34 cellular contexts compared by ENCODE assay signal in the genomic region with DNA sequence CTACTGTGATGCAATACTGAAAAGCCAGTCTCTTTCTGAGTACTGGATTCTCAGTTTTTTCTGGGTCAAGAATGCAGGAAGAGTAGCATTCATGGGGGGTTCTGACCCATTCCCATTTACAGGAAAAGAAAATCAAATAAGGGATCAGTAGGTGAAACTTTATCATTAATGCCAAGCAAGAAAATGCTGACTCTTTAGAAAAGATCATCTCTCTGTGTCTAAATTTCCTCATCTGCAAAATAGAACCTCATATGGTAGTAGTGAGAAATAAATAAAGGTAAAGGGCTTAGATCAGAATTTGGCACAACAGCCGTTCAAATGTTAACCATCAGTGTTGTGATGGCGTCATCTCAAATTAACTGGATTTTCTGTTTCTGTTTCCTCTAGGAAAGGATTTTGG.
"Had no signal": no experiment of that assay in that cellular context is flagged by ENCODE, and none has a peak within 500 bp of the region (broad histone marks: within the 10 kb centered on the region; RNA-seq: fewer than 3 reads in every experiment).

No MANE protein-coding gene starts in this region.

- H3K27ac ChIP-seq: adrenal gland, body of pancreas, brain microvascular endothelial cell, breast epithelium, VCaP had no signal

- H3K4me3 ChIP-seq: adrenal gland, body of pancreas, breast epithelium had no signal

- H3K36me3 ChIP-seq: adrenal gland, brain microvascular endothelial cell, breast epithelium had no signal

- H3K4me1 ChIP-seq: adrenal gland, body of pancreas, breast epithelium had no signal

- H3K27me3 Mint-ChIP-seq: activated B cell treated with CpG ODN at 0.5 μM for 24 hours; activated CD4-positive, alpha-beta memory T cell treated with anti-CD3 and anti-CD28 coated beads for 36 hours; activated CD4-positive, alpha-beta T cell treated with anti-CD3 and anti-CD28 coated beads, Interleukin-2, amount 10 ng/mL, durations not matched to agents 24 days and 14 days; activated CD8-positive, alpha-beta T cell treated with anti-CD3 and anti-CD28 coated beads for 36 hours; activated naive CD8-positive, alpha-beta T cell treated with anti-CD3 and anti-CD28 coated beads for 36 hours had no signal

- H3K36me3 Mint-ChIP-seq: activated CD4-positive, alpha-beta memory T cell treated with anti-CD3 and anti-CD28 coated beads for 36 hours; activated naive CD8-positive, alpha-beta T cell treated with anti-CD3 and anti-CD28 coated beads for 36 hours had no signal

- H3K27ac Mint-ChIP-seq: activated B cell treated with CpG ODN at 0.5 μM for 24 hours; activated CD4-positive, alpha-beta memory T cell treated with anti-CD3 and anti-CD28 coated beads for 36 hours; activated CD4-positive, alpha-beta T cell treated with anti-CD3 and anti-CD28 coated beads, Interleukin-2, amount 10 ng/mL, durations not matched to agents 24 days and 14 days; activated CD8-positive, alpha-beta T cell treated with anti-CD3 and anti-CD28 coated beads for 36 hours; activated naive CD4-positive, alpha-beta T cell treated with anti-CD3 and anti-CD28 coated beads, Interleukin-2, amount 50 U/mL, for 72 hours; activated naive CD8-positive, alpha-beta T cell treated with anti-CD3 and anti-CD28 coated beads for 36 hours; activated T-helper 2 cell treated with anti-CD3 and anti-CD28 coated beads, Interferon-gamma antibody, Interleukin-2, Interleukin-4, amounts not matched to agents 10 μg/mL and 5 μg/mL and 100 μg/mL, durations not matched to agents 14 hours and 24 hours and 36 hours; T-helper 1 cell treated with Interleukin-12 subunit alpha and Interleukin-12 subunit beta and Interleukin-4 antibody, amounts not matched to agents 30 μg/mL and 1 μg/mL, for 36 hours; T-helper 2 cell treated with Interferon-gamma antibody and Interleukin-4, amounts not matched to agents 5 μg/mL and 100 μg/mL, for 36 hours had no signal

- H3K9me3 ChIP-seq: adrenal gland, body of pancreas, breast epithelium had no signal

- ATAC-seq: activated CD8-positive, alpha-beta T cell treated with anti-CD3 and anti-CD28 coated beads for 36 hours; activated naive CD4-positive, alpha-beta T cell treated with anti-CD3 and anti-CD28 coated beads, Interleukin-2, amount 50 U/mL, for 72 hours; body of pancreas had no signal

- H3K9me3 Mint-ChIP-seq: activated CD4-positive, alpha-beta memory T cell treated with anti-CD3 and anti-CD28 coated beads for 36 hours; activated CD4-positive, alpha-beta T cell treated with anti-CD3 and anti-CD28 coated beads, Interleukin-2, amount 10 ng/mL, durations not matched to agents 24 days and 14 days; activated CD8-positive, alpha-beta T cell treated with anti-CD3 and anti-CD28 coated beads for 36 hours; activated naive CD8-positive, alpha-beta T cell treated with anti-CD3 and anti-CD28 coated beads for 36 hours; T-helper 2 cell treated with Interferon-gamma antibody and Interleukin-4, amounts not matched to agents 5 μg/mL and 100 μg/mL, for 36 hours had no signal

- FAIRE-seq: astrocyte, TTC549 had no signal

- H3K4me1 Mint-ChIP-seq: activated B cell treated with CpG ODN at 0.5 μM for 24 hours; activated CD4-positive, alpha-beta T cell treated with anti-CD3 and anti-CD28 coated beads, Interleukin-2, amount 10 ng/mL, durations not matched to agents 24 days and 14 days; activated naive CD8-positive, alpha-beta T cell treated with anti-CD3 and anti-CD28 coated beads for 36 hours had no signal

- H3K27me3 ChIP-seq: adrenal gland, body of pancreas, brain microvascular endothelial cell, breast epithelium had no signal

- DNase-seq: activated B cell treated with CpG ODN at 0.5 μM for 24 hours; activated CD4-positive, alpha-beta memory T cell treated with anti-CD3 and anti-CD28 coated beads for 36 hours; activated CD4-positive, alpha-beta T cell treated with anti-CD3 and anti-CD28 coated beads for 4 hours; activated CD4-positive, alpha-beta T cell treated with anti-CD3 and anti-CD28 coated beads, Interleukin-2, amount 10 ng/mL, durations not matched to agents 24 days and 14 days; activated CD4-positive, alpha-beta T cell treated with anti-CD3 and anti-CD28 coated beads, Interleukin-2, amount 50 U/mL, for 1 hour; activated CD4-positive, alpha-beta T cell treated with anti-CD3 and anti-CD28 coated beads, Interleukin-2, amount 50 U/mL, for 4 hours; activated CD4-positive, CD25-positive, alpha-beta regulatory T cell treated with anti-CD3 and anti-CD28 coated beads, Interleukin-2, amount 50 U/mL, for 72 hours; activated CD8-positive, alpha-beta memory T cell treated with anti-CD3 and anti-CD28 coated beads, Interleukin-2, amount 50 U/mL, for 4 hours; activated CD8-positive, alpha-beta T cell treated with anti-CD3 and anti-CD28 coated beads for 36 hours; activated effector memory CD4-positive, alpha-beta T cell treated with Interleukin-2 at 50 U/mL for 16 hours; activated gamma-delta T cell; activated naive CD4-positive, alpha-beta T cell treated with anti-CD3 and anti-CD28 coated beads, Interleukin-2, amount 50 U/mL, for 16 hours; activated naive CD4-positive, alpha-beta T cell treated with Interleukin-2 at 50 U/mL for 16 hours; activated naive CD8-positive, alpha-beta T cell treated with anti-CD3 and anti-CD28 coated beads for 36 hours; activated T-cell treated with anti-CD3 and anti-CD28 coated beads for 4 hours; activated T-cell treated with anti-CD3 and anti-CD28 coated beads, Interleukin-2, amount 50 U/mL, for 1 hour; activated T-cell treated with anti-CD3 and anti-CD28 coated beads, Interleukin-2, amount 50 U/mL, for 48 hours; adrenal gland; amniotic stem cell; aorta; body of pancreas; brain microvascular endothelial cell; central memory CD4-positive, alpha-beta T cell; T-helper 1 cell; T-helper 2 cell; T-helper 9 cell had no signal

- H3K4me3 Mint-ChIP-seq: activated B cell treated with CpG ODN at 0.5 μM for 24 hours; activated CD4-positive, alpha-beta memory T cell treated with anti-CD3 and anti-CD28 coated beads for 36 hours; activated CD4-positive, alpha-beta T cell treated with anti-CD3 and anti-CD28 coated beads, Interleukin-2, amount 10 ng/mL, durations not matched to agents 24 days and 14 days; activated CD8-positive, alpha-beta T cell treated with anti-CD3 and anti-CD28 coated beads for 36 hours; activated naive CD8-positive, alpha-beta T cell treated with anti-CD3 and anti-CD28 coated beads for 36 hours; T-helper 1 cell treated with Interleukin-12 subunit alpha and Interleukin-12 subunit beta and Interleukin-4 antibody, amounts not matched to agents 30 μg/mL and 1 μg/mL, for 36 hours; T-helper 2 cell treated with Interferon-gamma antibody and Interleukin-4, amounts not matched to agents 5 μg/mL and 100 μg/mL, for 36 hours had no signal
